In genomic region chrY:6209565-6209964, GRCh38 we compare ENCODE assay signal across 14 cellular contexts. TPM values are rescaled to one million over a fixed set of nuclear protein-coding genes. Genes with fewer than 3 reads are reported as not detected.
"Had no signal": no experiment of that assay in that cellular context is flagged by ENCODE, and none has a peak within 500 bp of the region (broad histone marks: within the 10 kb centered on the region; RNA-seq: fewer than 3 reads in every experiment).

No MANE protein-coding gene starts in this region.

RNA-seq across cellular contexts. Expression of gene TSPY2, which starts 36.5 kb away (rescaled TPM):
- total RNA-seq: activated B cell treated with CpG ODN at 0.5 μM for 24 hours; activated CD4-positive, alpha-beta memory T cell treated with anti-CD3 and anti-CD28 coated beads for 36 hours; activated CD4-positive, alpha-beta memory T cell treated with anti-CD3 and anti-CD28 coated beads, Interleukin-2, amount 10 ng/mL, durations not matched to agents 7 days and 5 days; activated CD4-positive, alpha-beta T cell treated with anti-CD3 and anti-CD28 coated beads for 36 hours; activated CD4-positive, alpha-beta T cell treated with anti-CD3 and anti-CD28 coated beads, Interleukin-2, amount 10 ng/mL, durations not matched to agents 24 days and 14 days; activated CD4-positive, alpha-beta T cell treated with anti-CD3 and anti-CD28 coated beads, Interleukin-2, amount 10 ng/mL, durations not matched to agents 7 days and 5 days; activated CD8-positive, alpha-beta memory T cell treated with anti-CD3 and anti-CD28 coated beads for 36 hours; activated CD8-positive, alpha-beta memory T cell treated with anti-CD3 and anti-CD28 coated beads, Interleukin-2, amount 10 ng/mL, durations not matched to agents 7 days and 5 days; activated CD8-positive, alpha-beta T cell treated with anti-CD3 and anti-CD28 coated beads for 36 hours; activated CD8-positive, alpha-beta T cell treated with anti-CD3 and anti-CD28 coated beads, Interleukin-2, amount 10 ng/mL, durations not matched to agents 7 days and 5 days; T-cell; T-helper 1 cell treated with Interleukin-12 subunit alpha and Interleukin-12 subunit beta and Interleukin-4 antibody, amounts not matched to agents 30 ng/mL and 1 ng/mL, for 36 hours; T-helper 17 cell; T-helper 2 cell treated with Interferon-gamma antibody and Interleukin-4, amounts not matched to agents 100 ng/mL and 5 ng/mL, for 36 hours had no signal
